In the genomic region with DNA sequence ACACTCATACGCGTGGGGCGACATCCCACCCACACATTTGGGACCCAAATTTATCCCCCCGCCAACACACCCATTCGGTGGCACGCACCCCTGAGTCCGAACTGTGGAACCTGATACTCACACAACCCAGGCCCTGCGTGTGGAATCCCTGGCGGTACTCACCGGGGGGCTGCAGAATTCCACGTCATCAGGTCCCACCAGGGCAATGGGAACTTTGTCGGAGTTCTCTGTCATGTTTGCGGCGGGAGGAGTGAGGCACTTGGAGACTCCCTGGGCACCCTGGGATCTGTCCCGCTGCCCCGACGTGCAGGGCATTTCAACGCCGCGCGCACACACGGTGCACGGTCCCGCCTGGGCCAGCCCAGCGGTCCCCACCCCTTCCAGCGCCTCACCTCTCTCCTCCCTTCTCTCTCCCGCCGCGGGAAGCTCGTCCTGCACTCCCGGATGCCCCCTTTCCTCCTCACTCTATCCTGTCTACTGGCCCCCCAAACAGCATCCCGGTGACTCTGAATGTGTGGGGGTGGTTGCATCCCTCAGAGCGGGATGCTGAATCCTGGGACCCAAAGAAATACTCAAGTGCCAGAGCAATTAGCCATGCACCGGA, we compare ENCODE assay signal across 10 cellular contexts. TPM values are rescaled to one million over a fixed set of nuclear protein-coding genes. Genes with fewer than 3 reads are reported as not detected.
DNase-seq lines count a peak whose midpoint lies in the region; ATAC-seq and TF ChIP-seq lines count a peak whose summit lies in the region.
"Had no signal": no experiment of that assay in that cellular context is flagged by ENCODE, and none has a peak within 500 bp of the region (broad histone marks: within the 10 kb centered on the region; RNA-seq: fewer than 3 reads in every experiment).

TSS of gene CNMD (minus strand) at position 353 of the 604 bp plus-strand sequence. CDS start at position 234, 119 bp downstream.

- H3K4me3 ChIP-seq in CD8-positive, alpha-beta memory T cell (ENCODE audit: low read length): no peak within 1 kb of the TSS
- H3K4me3 ChIP-seq in right cardiac atrium (ENCODE audit: low read length): peak within 1 kb of the TSS; percentile 32

- POLR2A ChIA-PET in CD8-positive, alpha-beta memory T cell (lab: Charles Lee): no interaction called here
- POLR2A ChIA-PET in activated B cell treated with CpG ODN at 0.5 μM for 24 hours (lab: Charles Lee): no interaction called here

- ATAC-seq in activated B cell treated with CpG ODN at 0.5 μM for 24 hours (ENCODE audit: low read depth): no peak
- peak in 1 of 2 donors; percentile 14 for ATAC-seq in right cardiac atrium
- no peak for ATAC-seq in HG03432 (IDR thresholded peaks at IDR 0.05; ENCODE audit: unreplicated experiment)
- ATAC-seq: SK-N-SH treated with all-trans-retinoic acid at 6 μM for 48 hours had no signal

- H3K9me3 ChIP-seq in CD8-positive, alpha-beta memory T cell (ENCODE audit: low read length): no peaks in the 10 kb centered on the region
- H3K9me3 ChIP-seq in right cardiac atrium (ENCODE audit: control insufficient read depth, low read length): peaks cover 1% of the 10 kb centered on the region

- intact Hi-C loops in activated B cell treated with CpG ODN at 0.5 μM for 24 hours (cut with micrococcal nuclease): no loop called here
- intact Hi-C loops in right cardiac atrium (cut with DNase I): no loop called here

- no peaks in the 10 kb centered on the region for H3K4me1 ChIP-seq in CD8-positive, alpha-beta memory T cell (ENCODE audit: insufficient read depth, low read length)
- H3K4me1 ChIP-seq in right cardiac atrium (ENCODE audit: control insufficient read depth, insufficient read depth, low read length): no peaks in the 10 kb centered on the region

- peaks cover 10% of the 10 kb centered on the region for H3K27me3 ChIP-seq in CD8-positive, alpha-beta memory T cell (ENCODE audit: insufficient read depth, low read length, poor library complexity, severe bottlenecking)
- no peaks in the 10 kb centered on the region for H3K27me3 ChIP-seq in right cardiac atrium (ENCODE audit: control insufficient read depth, insufficient read depth)

- TF ChIP-seq CTCF in activated B cell treated with CpG ODN at 0.5 μM for 24 hours (IDR thresholded peaks at IDR 0.05): no peak

- no peaks in the 10 kb centered on the region for H3K36me3 ChIP-seq in CD8-positive, alpha-beta memory T cell (ENCODE audit: insufficient read depth, low read length)

- H3K27ac Mint-ChIP-seq in CD8-positive, alpha-beta memory T cell: no peak within 1 kb of the TSS
- H3K27ac Mint-ChIP-seq in activated B cell treated with CpG ODN at 0.5 μM for 24 hours: no peak within 1 kb of the TSS

- H3K36me3 Mint-ChIP-seq in CD8-positive, alpha-beta memory T cell: peaks cover 0 to 3% (median 0%) of the 10 kb centered on the region in 3 donors
- H3K36me3 Mint-ChIP-seq in activated B cell treated with CpG ODN at 0.5 μM for 24 hours (ENCODE audit: low read depth): no peaks in the 10 kb centered on the region

- DNase-seq in CD8-positive, alpha-beta memory T cell: no peak
- DNase-seq in activated B cell treated with CpG ODN at 0.5 μM for 24 hours (no peak), right cardiac atrium (no peak), retina (peak; percentile 66), superior temporal gyrus (ENCODE audit: extremely low spot score) (no peak), NCI-H1417 (lab: John Stamatoyannopoulos, UW) (no peak), inferior parietal cortex (ENCODE audit: extremely low spot score) (no peak)

- peaks cover 0 to 11% (median 4%) of the 10 kb centered on the region in 3 donors for H3K4me1 Mint-ChIP-seq in CD8-positive, alpha-beta memory T cell
- peaks cover 6% of the 10 kb centered on the region for H3K4me1 Mint-ChIP-seq in activated B cell treated with CpG ODN at 0.5 μM for 24 hours

- WGBS in right cardiac atrium: 7% methylated on average over 34 of the region's 34 CpGs

- peaks cover 0 to 8% (median 0%) of the 10 kb centered on the region in 5 donors for H3K9me3 Mint-ChIP-seq in CD8-positive, alpha-beta memory T cell
- peaks cover 5% of the 10 kb centered on the region for H3K9me3 Mint-ChIP-seq in activated B cell treated with CpG ODN at 0.5 μM for 24 hours

- CTCF ChIA-PET in CD8-positive, alpha-beta memory T cell (lab: Charles Lee): no interaction called here
- CTCF ChIA-PET in activated B cell treated with CpG ODN at 0.5 μM for 24 hours (lab: Charles Lee): no interaction called here

- H3K27me3 Mint-ChIP-seq in CD8-positive, alpha-beta memory T cell: peaks cover 25 to 68% of the 10 kb centered on the region in 2 donors
- H3K27me3 Mint-ChIP-seq in activated B cell treated with CpG ODN at 0.5 μM for 24 hours: peaks cover 40% of the 10 kb centered on the region

- H3K27ac ChIP-seq in CD8-positive, alpha-beta memory T cell (ENCODE audit: low read depth, low read length): no peak within 1 kb of the TSS
- H3K27ac ChIP-seq in right cardiac atrium (ENCODE audit: low read length): no peak within 1 kb of the TSS

- H3K4me3 Mint-ChIP-seq in CD8-positive, alpha-beta memory T cell: peak within 1 kb of the TSS in 5 of 7 donors; percentile 35 to 62 (median 38)
- H3K4me3 Mint-ChIP-seq in activated B cell treated with CpG ODN at 0.5 μM for 24 hours: peak within 1 kb of the TSS; percentile 44

RNA-seq across cellular contexts. Expression of gene CNMD, which starts in this region (rescaled TPM):
- not detected for total RNA-seq in CD8-positive, alpha-beta memory T cell
- polyA plus RNA-seq in CD8-positive, alpha-beta memory T cell: not detected
- total RNA-seq in activated B cell treated with CpG ODN at 0.5 μM for 24 hours (not detected in 2 replicates), right cardiac atrium (not detected)
- polyA plus RNA-seq in right cardiac atrium: 0.05 TPM
- total RNA-seq: G401 had no signal
